Comparison of ENCODE assay signal across 15 cellular contexts in genomic region chr16:1426734-1427451, GRCh38. TPM values are rescaled to one million over a fixed set of nuclear protein-coding genes. Genes with fewer than 3 reads are reported as not detected.
DNase-seq lines count a peak whose midpoint lies in the region; ATAC-seq and TF ChIP-seq lines count a peak whose summit lies in the region.
"Had no signal": no experiment of that assay in that cellular context is flagged by ENCODE, and none has a peak within 500 bp of the region (broad histone marks: within the 10 kb centered on the region; RNA-seq: fewer than 3 reads in every experiment).

No MANE protein-coding gene starts in this region.

- no peak overlapping the region for H3K4me3 Mint-ChIP-seq in T-helper 2 cell treated with Interferon-gamma antibody and Interleukin-4, amounts not matched to agents 5 μg/mL and 100 μg/mL, for 36 hours

- no peaks in the 10 kb centered on the region for H3K79me2 ChIP-seq in smooth muscle cell (ENCODE audit: low read depth)

- no peaks in the 10 kb centered on the region for H3K36me3 ChIP-seq in NT2/D1 (ENCODE audit: insufficient read depth, insufficient read length, low read length)
- no peaks in the 10 kb centered on the region for H3K36me3 ChIP-seq in spleen
- H3K36me3 ChIP-seq in smooth muscle cell (ENCODE audit: low read depth) = no peaks in the 10 kb centered on the region

- H3K36me3 Mint-ChIP-seq in T-helper 2 cell treated with Interferon-gamma antibody and Interleukin-4, amounts not matched to agents 5 μg/mL and 100 μg/mL, for 36 hours (ENCODE audit: low read depth) = peaks cover 2% of the 10 kb centered on the region

- H3K9me3 Mint-ChIP-seq in T-helper 2 cell treated with Interferon-gamma antibody and Interleukin-4, amounts not matched to agents 5 μg/mL and 100 μg/mL, for 36 hours = no peaks in the 10 kb centered on the region

- no peaks in the 10 kb centered on the region for H3K27me3 Mint-ChIP-seq in T-helper 2 cell treated with Interferon-gamma antibody and Interleukin-4, amounts not matched to agents 5 μg/mL and 100 μg/mL, for 36 hours (ENCODE audit: low read depth)

- no peak overlapping the region for H2AFZ ChIP-seq in smooth muscle cell (ENCODE audit: low read depth)

- no peak for TF ChIP-seq CTCF in spleen (IDR thresholded peaks at IDR 0.05 in 8 of 11, conservative IDR thresholded peaks at IDR 0.05 in 3 of 11)
- TF ChIP-seq CTCF in smooth muscle cell (IDR thresholded peaks at IDR 0.05; ENCODE audit: borderline replicate concordance, insufficient read depth, poor library complexity, severe bottlenecking) = no peak

- peak overlapping the region; percentile 15 for H3K27ac Mint-ChIP-seq in T-helper 2 cell treated with Interferon-gamma antibody and Interleukin-4, amounts not matched to agents 5 μg/mL and 100 μg/mL, for 36 hours

- H3K4me3 ChIP-seq in NT2/D1 (ENCODE audit: insufficient read length, low read depth) = no peak overlapping the region
- H3K4me3 ChIP-seq in spleen = no peak overlapping the region
- H3K4me3 ChIP-seq in smooth muscle cell = no peak overlapping the region

- TF ChIP-seq POLR2A in spleen (IDR thresholded peaks at IDR 0.05) = no peak

- no peak for ATAC-seq in esophagus mucosa

- H4K20me1 ChIP-seq in smooth muscle cell (ENCODE audit: low read depth) = no peaks in the 10 kb centered on the region

- intact Hi-C loops in spleen (cut with DNase I; ENCODE audit: low total_unique reads) = loop anchor here (10.0 kb wide), 1 partner anchor 188 kb away; the partner anchor contains the start of genes CRAMP1 and IFT140

- no peak overlapping the region for H3K4me2 ChIP-seq in smooth muscle cell

- H3K4me1 Mint-ChIP-seq in T-helper 2 cell treated with Interferon-gamma antibody and Interleukin-4, amounts not matched to agents 5 μg/mL and 100 μg/mL, for 36 hours (ENCODE audit: low read depth) = peaks cover 6% of the 10 kb centered on the region

- H3F3A ChIP-seq in smooth muscle cell (ENCODE audit: low read depth) = no peaks in the 10 kb centered on the region

- H3K27ac ChIP-seq in spleen (no peak overlapping the region), smooth muscle cell (ENCODE audit: low read depth) (no peak overlapping the region)

- no peak for DNase-seq in T-helper 2 cell treated with Interferon-gamma antibody and Interleukin-4, amounts not matched to agents 5 μg/mL and 100 μg/mL, for 36 hours (ENCODE audit: low spot score)
- no peak for DNase-seq in T-helper 2 cell
- DNase-seq in NT2/D1 (ENCODE audit: low read depth, low spot score) = no peak
- DNase-seq in spleen = peak; percentile 73
- no peak for DNase-seq in smooth muscle cell (lab: John Stamatoyannopoulos, UW; ENCODE audit: unreplicated experiment)
- DNase-seq: activated CD4-positive, CD25-positive, alpha-beta regulatory T cell; amygdala; dermis blood vessel endothelial cell; DND-41; NCI-H526 treated with DMSO at 0.1 percent for 48 hours; stimulated activated CD4-positive, alpha-beta T cell treated with anti-CD3 and anti-CD28 coated beads, Interleukin-2, amount 100 ng/mL, for 24 hours had no signal

- H3K9ac ChIP-seq in NT2/D1 (ENCODE audit: insufficient read length, low read depth) (peak overlapping the region; percentile 74), smooth muscle cell (ENCODE audit: low read depth) (no peak overlapping the region)

- no peaks in the 10 kb centered on the region for H3K27me3 ChIP-seq in NT2/D1 (ENCODE audit: insufficient read depth, insufficient read length)
- peaks cover 0 to 36% (median 0%) of the 10 kb centered on the region in 7 donors for H3K27me3 ChIP-seq in spleen (replicated peaks in 1 of 7)
- H3K27me3 ChIP-seq in smooth muscle cell (ENCODE audit: low read depth) = no peaks in the 10 kb centered on the region

- H3K4me1 ChIP-seq in NT2/D1 (ENCODE audit: insufficient read depth, insufficient read length) (peaks cover 23% of the 10 kb centered on the region), spleen (peaks cover 0 to 38% (median 11%) of the 10 kb centered on the region in 6 donors), smooth muscle cell (ENCODE audit: low read depth) (no peaks in the 10 kb centered on the region)

- 83 to 90% (median 88%) methylated on average over 7 to 41 of the region's 41 CpGs for WGBS in spleen, 5 donors
- WGBS in smooth muscle cell (ENCODE audit: low lambda C conversion rate) = 80% methylated on average over 32 of the region's 41 CpGs

- H3K9me3 ChIP-seq in NT2/D1 (ENCODE audit: insufficient read depth, low read length) = peaks cover 6% of the 10 kb centered on the region; the same call in 1 of the 2 replicates
- H3K9me3 ChIP-seq in spleen = no peaks in the 10 kb centered on the region
- H3K9me3 ChIP-seq in smooth muscle cell (replicated peaks; ENCODE audit: low read depth) = no peaks in the 10 kb centered on the region

RNA-seq across cellular contexts. Expression of gene PERCC1, which starts 4.0 kb away (rescaled TPM):
- 1 to 10 TPM in 1 of 7 donors, under 1 TPM in 1, not detected in 5; 0.73 to 1.3 TPM for total RNA-seq in spleen
- polyA plus RNA-seq in spleen = under 1 TPM in 1 of 3 donors, not detected in 2; 0.11 TPM
- total RNA-seq in smooth muscle cell = not detected in 2 replicates
- not detected in 2 replicates for polyA plus RNA-seq in smooth muscle cell
- total RNA-seq in esophagus mucosa = not detected
- total RNA-seq: dermis blood vessel endothelial cell, LHCN-M2, posterior vena cava, SK-MEL-5 had no signal

RNA-seq across cellular contexts. Expression of gene UQCC4, which starts 6.3 kb away (rescaled TPM):
- total RNA-seq in spleen (10 to 100 TPM in 6 of 7 donors, 1 to 10 TPM in 1; 7.9 to 13.5 (median 10.7) TPM), smooth muscle cell (17.2 and 21.8 TPM in 2 replicates), esophagus mucosa (13.7 TPM)
- polyA plus RNA-seq in spleen (10 to 100 TPM; 20.9 to 33.9 (median 23.4) TPM), smooth muscle cell (29.6 and 33.0 TPM in 2 replicates)

RNA-seq across cellular contexts. Expression of gene UNKL, which starts 12.4 kb away (rescaled TPM):
- total RNA-seq in spleen (10 to 100 TPM; 34.8 to 80.0 (median 51.6) TPM), smooth muscle cell (5.2 and 8.2 TPM in 2 replicates), esophagus mucosa (5.3 TPM)
- polyA plus RNA-seq in spleen (10 to 100 TPM in 1 of 3 donors, 1 to 10 TPM in 2; 6.6 to 17.1 (median 8.2) TPM), smooth muscle cell (6.2 and 9.3 TPM in 2 replicates)

RNA-seq across cellular contexts. Expression of gene CCDC154, which starts 17.5 kb away (rescaled TPM):
- total RNA-seq in spleen (1 to 10 TPM; 1.6 to 6.4 (median 3.8) TPM), smooth muscle cell (not detected in 2 replicates), esophagus mucosa (0.12 TPM)
- polyA plus RNA-seq in spleen (10 to 100 TPM in 2 of 3 donors, 1 to 10 TPM in 1; 8.3 to 18.2 (median 10.8) TPM), smooth muscle cell (0.24 and 1.0 TPM in 2 replicates)

RNA-seq across cellular contexts. Expression of gene CLCN7, which starts 47.9 kb away (rescaled TPM):
- total RNA-seq in spleen (100 to 1,000 TPM in 6 of 7 donors, 10 to 100 TPM in 1; 76.5 to 146 (median 127) TPM), smooth muscle cell (15.6 and 25.9 TPM in 2 replicates), esophagus mucosa (18.6 TPM)
- polyA plus RNA-seq in spleen (100 to 1,000 TPM in 1 of 3 donors, 10 to 100 TPM in 2; 43.2 to 117 (median 59.6) TPM), smooth muscle cell (45.2 and 59.9 TPM in 2 replicates)
